In the genomic region with DNA sequence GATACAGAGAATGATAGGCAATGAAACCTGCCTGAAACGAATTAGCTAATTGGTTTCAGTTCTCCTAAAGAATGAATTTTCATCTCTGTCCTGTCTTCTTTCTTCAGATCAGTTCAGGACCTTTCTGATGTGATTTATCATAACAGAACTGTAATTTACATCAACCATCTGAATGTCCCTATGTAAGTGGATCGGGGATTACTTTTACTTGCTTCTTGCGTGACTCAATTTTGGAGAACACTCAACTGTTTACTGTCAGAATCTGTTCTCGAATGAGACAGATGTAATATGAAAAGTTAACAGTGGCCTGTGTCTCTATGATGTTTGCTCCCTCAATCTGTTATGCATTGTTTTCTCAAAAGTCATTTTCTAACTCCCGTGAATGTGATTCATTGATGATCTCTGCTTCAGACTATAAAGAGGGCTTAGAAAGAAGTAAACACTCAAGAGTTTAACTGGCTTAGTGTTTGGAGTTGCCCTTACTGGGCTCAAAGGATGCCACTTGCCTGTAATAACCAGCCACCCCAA, we compare ENCODE assay signal across 15 cellular contexts.
A peak's percentile ranks its signal among the peaks of the same experiment; 100 is the strongest.
DNase-seq lines count a peak whose midpoint lies in the region; ATAC-seq lines count a peak whose summit lies in the region.
"Had no signal": no experiment of that assay in that cellular context is flagged by ENCODE, and none has a peak within 500 bp of the region (broad histone marks: within the 10 kb centered on the region; RNA-seq: fewer than 3 reads in every experiment).

No MANE protein-coding gene starts in this region.

- ATAC-seq in GM18499 (IDR thresholded peaks at IDR 0.05; ENCODE audit: insufficient read depth, unreplicated experiment) (peak; percentile 64), HG02870 (IDR thresholded peaks at IDR 0.05; ENCODE audit: unreplicated experiment) (peak; percentile 81), esophagus mucosa (peak; percentile 31)
- ATAC-seq: HCT116, HepG2 had no signal

- DNase-seq in AG08395 (ENCODE audit: low spot score) (peak; percentile 25), T1000 (lab: John Stamatoyannopoulos, UW) (no peak), KG1 (lab: John Stamatoyannopoulos, UW) (no peak), NCI-H2081 treated with DMSO at 0.1 percent for 48 hours (lab: John Stamatoyannopoulos, UW) (no peak)
- DNase-seq in activated CD4-positive, CD25-positive, alpha-beta regulatory T cell treated with anti-CD3 and anti-CD28 coated beads, Interleukin-2, amount 50 U/mL, for 72 hours: no peak
- DNase-seq: caudate nucleus, endodermal cell, kidney, ovary, thyroid gland had no signal

Comparison
In these comparisons a context has a peak if more than half of its experiments do, and no peak if none do; other contexts are left out.
1. ATAC-seq: peak in every context shown above with its lines; median percentile 81 in HG02870; 64 in GM18499; 31 in esophagus mucosa.